ENCODE assay signal across 8 cellular contexts in genomic region chr11:6603287-6604080, GRCh38. TPM values are rescaled to one million over a fixed set of nuclear protein-coding genes. Genes with fewer than 3 reads are reported as not detected.
DNase-seq lines count a peak whose midpoint lies in the region; ATAC-seq and TF ChIP-seq lines count a peak whose summit lies in the region.

TSS of gene ILK (plus strand) at chr11:6603774. CDS start at chr11:6604272, 498 bp downstream.
TSS of gene RRP8 (minus strand) at chr11:6603616. CDS start at chr11:6603502, 114 bp downstream.

- H3F3A ChIP-seq in PC-9 (ENCODE audit: insufficient read depth, low read depth): peaks cover 16% of the 10 kb centered on the region

- intact Hi-C loops in PC-9 (cut with micrococcal nuclease; ENCODE audit: unreplicated experiment): loop anchor here (2.0 to 10.0 kb wide), 3 partner anchors 79 to 211 kb away; partner anchors contain the start of genes MRPL17, SMPD1 and TRIM3

- no peak within 1 kb of the TSS for H3K27ac Mint-ChIP-seq in IgD-negative memory B cell

- 0 to 1% methylated on average over 68 to 72 of the region's 72 CpGs for whole genome bisulfite sequencing in esophagus, 2 donors

- CTCF ChIA-PET in PC-9 (lab: Charles Lee): interaction anchor here (0.7 kb wide), 1 partner anchor 16 kb away, joined by 6 read pairs; the partner anchor contains the start of gene TPP1

- peaks cover 15 to 25% (median 23%) of the 10 kb centered on the region in 3 donors for H3K4me1 Mint-ChIP-seq in IgD-negative memory B cell

- POLR2A ChIA-PET in PC-9 (lab: Charles Lee; ENCODE audit: unreplicated experiment): interaction anchor here (0.7 to 1.0 kb wide), 2 partner anchors 8 to 80 kb away, joined by 8 to 13 read pairs; partner anchors contain the start of genes MRPL17 and TAF10

- no peak for TF ChIP-seq CTCF in PC-9 (conservative IDR thresholded peaks at IDR 0.05)

- H3K27ac ChIP-seq in PC-9: peak within 1 kb of the TSS; percentile 51
- H3K27ac ChIP-seq in esophagus (ENCODE audit: low read depth in 2 of 2, low read length in 1 of 2): peak within 1 kb of the TSS; percentile 96 to 97
- H3K27ac ChIP-seq in muscle layer of colon (ENCODE audit: low read depth, low read length): peak within 1 kb of the TSS; percentile 94

- H3K4me3 ChIP-seq in PC-9 (peak within 1 kb of the TSS; percentile 98), esophagus (ENCODE audit: low read depth in 1 of 2, low read length in 2 of 2) (peak within 1 kb of the TSS; percentile 85 to 96), muscle layer of colon (ENCODE audit: low read depth in 1 of 2, low read length in 2 of 2) (peak within 1 kb of the TSS; percentile 80 to 100)

- no peaks in the 10 kb centered on the region for H3K9me2 ChIP-seq in PC-9 (ENCODE audit: insufficient read depth)

- H3K27me3 ChIP-seq in PC-9 (ENCODE audit: insufficient read depth, low read depth) (no peaks in the 10 kb centered on the region), esophagus (ENCODE audit: control insufficient read depth in 1 of 2, insufficient read depth in 2 of 2, low read length in 2 of 2) (no peaks in the 10 kb centered on the region), muscle layer of colon (ENCODE audit: control insufficient read depth in 1 of 2, insufficient read depth in 2 of 2, low read length in 2 of 2) (no peaks in the 10 kb centered on the region)

- H3K27me3 Mint-ChIP-seq in IgD-negative memory B cell: no peaks in the 10 kb centered on the region

- no TSS peak for BruUV-seq in PC-9 (replicated peaks; lab: Mats Ljungman, UMichigan)

- H3K36me3 ChIP-seq in PC-9 (ENCODE audit: low read depth) (peaks cover 10% of the 10 kb centered on the region; the same call in 1 of the 2 replicates), esophagus (ENCODE audit: control insufficient read depth in 2 of 2, insufficient read depth in 2 of 2, low read length in 1 of 2) (peaks cover 14 to 25% of the 10 kb centered on the region in 2 donors), muscle layer of colon (ENCODE audit: insufficient read depth, low read length) (peaks cover 54% of the 10 kb centered on the region)

- no peaks in the 10 kb centered on the region for H3K36me3 Mint-ChIP-seq in IgD-negative memory B cell

- H3K4me1 ChIP-seq in PC-9 (replicated peaks; ENCODE audit: insufficient read depth) (peaks cover 28% of the 10 kb centered on the region), esophagus (ENCODE audit: control insufficient read depth in 2 of 2, insufficient read depth in 2 of 2, low read length in 1 of 2) (peaks cover 6 to 13% of the 10 kb centered on the region in 2 donors), muscle layer of colon (ENCODE audit: insufficient read depth, low read length) (peaks cover 71% of the 10 kb centered on the region)

- no peak within 1 kb of the TSS for H3K4me3 Mint-ChIP-seq in IgD-negative memory B cell

- H3K9me3 ChIP-seq in PC-9 (ENCODE audit: insufficient read depth, low read depth) (no peaks in the 10 kb centered on the region), esophagus (ENCODE audit: control insufficient read depth in 2 of 2, insufficient read depth in 1 of 2, low read depth in 1 of 2, low read length in 1 of 2) (no peaks in the 10 kb centered on the region), muscle layer of colon (ENCODE audit: low read length) (no peaks in the 10 kb centered on the region)

- peaks cover 48% of the 10 kb centered on the region for H3K79me2 ChIP-seq in PC-9 (ENCODE audit: low read depth)

- no peaks in the 10 kb centered on the region for H3K9me3 Mint-ChIP-seq in IgD-negative memory B cell

- H2AFZ ChIP-seq in PC-9: peak within 1 kb of the TSS; percentile 88

- peak within 1 kb of the TSS; percentile 89 for H3K4me2 ChIP-seq in PC-9

- H4K20me1 ChIP-seq in PC-9 (ENCODE audit: insufficient read depth): no peaks in the 10 kb centered on the region

- peak within 1 kb of the TSS; percentile 100 for H3K9ac ChIP-seq in muscle layer of colon (ENCODE audit: low read length)

- peak; percentile 70 for ATAC-seq in GM21529 (IDR thresholded peaks at IDR 0.05; ENCODE audit: unreplicated experiment)

- peak; percentile 67 for DNase-seq in DMS153 (lab: John Stamatoyannopoulos, UW)
- DNase-seq in PC-9: peak; percentile 61 to 77
- DNase-seq in activated T-cell treated with anti-CD3 and anti-CD28 coated beads, Interleukin-2, amount 50 U/mL, for 1 hour: peak; percentile 85
- peak; percentile 72 to 74 for DNase-seq in stimulated activated CD8-positive, alpha-beta memory T cell treated with anti-CD3 and anti-CD28 coated beads, Interleukin-7, amount 100 ng/mL, for 1 hour (ENCODE audit: low read depth in 2 of 2)

RNA-seq across cellular contexts. Expression of gene ILK, which starts in this region (rescaled TPM):
- 80.5 TPM for polyA plus RNA-seq in IgD-negative memory B cell
- 65.3 and 69.7 TPM in 2 replicates for total RNA-seq in PC-9 (2021)
- polyA plus RNA-seq in esophagus: 10 to 100 TPM; 63.3 to 91.0 TPM

RNA-seq across cellular contexts. Expression of gene RRP8, which starts in this region (rescaled TPM):
- polyA plus RNA-seq in IgD-negative memory B cell: 26.6 TPM
- 10.0 and 10.1 TPM in 2 replicates for total RNA-seq in PC-9 (2021)
- 10 to 100 TPM; 12.4 to 12.6 TPM for polyA plus RNA-seq in esophagus

Comparison
In these comparisons a context has a peak if more than half of its experiments do, and no peak if none do; other contexts are left out.
1. Peak in every context shown above with its lines: DNase-seq, ATAC-seq, H3K4me3 ChIP-seq and H3K27ac ChIP-seq.